ENCODE assay signal across 12 cellular contexts in genomic region chr2:221602938-221603337, GRCh38.
A peak's percentile ranks its signal among the peaks of the same experiment; 100 is the strongest.
DNase-seq lines count a peak whose midpoint lies in the region.
"Had no signal": no experiment of that assay in that cellular context is flagged by ENCODE, and none has a peak within 500 bp of the region (broad histone marks: within the 10 kb centered on the region; RNA-seq: fewer than 3 reads in every experiment).

No MANE protein-coding gene starts in this region.

- DNase-seq in Ammon's horn (ENCODE audit: low spot score) (peak; percentile 27), globus pallidus (ENCODE audit: low spot score) (peak; percentile 22), midbrain (lab: John Stamatoyannopoulos, UW) (peak; percentile 12), superior temporal gyrus (ENCODE audit: extremely low spot score) (peak; percentile 69), NCI-H2029 (lab: John Stamatoyannopoulos, UW) (no peak), NCI-H1417 treated with DMSO at 0.1 percent for 48 hours (lab: John Stamatoyannopoulos, UW) (no peak), SHP77 (lab: John Stamatoyannopoulos, UW) (no peak)
- DNase-seq: AML-193; Calu3; CD4-positive, alpha-beta memory T cell; DMS79 treated with DMSO at 0.1 percent for 48 hours; H9 had no signal

Comparison
In these comparisons a context has a peak if more than half of its experiments do, and no peak if none do; other contexts are left out.
1. DNase-seq: peak in Ammon's horn (single experiment), globus pallidus (single experiment), midbrain (single experiment) and superior temporal gyrus (single experiment); none in NCI-H2029 (single experiment), NCI-H1417 treated with DMSO at 0.1 percent for 48 hours (single experiment) and SHP77 (0 of 2).